Comparison of ENCODE assay signal across 24 cellular contexts in the genomic region with DNA sequence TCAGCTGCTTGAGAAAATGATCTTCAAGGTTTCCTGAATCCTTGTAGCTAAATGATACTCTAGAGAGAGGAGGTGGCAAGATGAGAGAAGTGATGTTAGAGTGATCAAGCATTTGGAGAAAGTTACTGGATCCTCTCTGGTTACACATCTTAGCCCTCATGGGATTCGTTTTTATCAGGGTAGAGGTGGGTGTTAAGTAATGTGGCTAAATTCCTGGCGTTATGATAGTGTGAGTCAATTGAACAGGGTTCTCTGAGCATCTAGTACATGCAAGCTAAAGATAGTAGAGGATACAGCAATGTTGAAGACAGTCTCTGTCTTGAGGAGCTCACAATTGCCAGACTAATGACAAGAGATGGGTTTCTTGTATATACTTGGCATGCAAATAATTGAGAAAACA.
"Had no signal": no experiment of that assay in that cellular context is flagged by ENCODE, and none has a peak within 500 bp of the region (broad histone marks: within the 10 kb centered on the region; RNA-seq: fewer than 3 reads in every experiment).

No MANE protein-coding gene starts in this region.

- H3K4me1 ChIP-seq: ascending aorta, esophagus muscularis mucosa, lower lobe of right lung, tibial artery had no signal

- H3K27me3 ChIP-seq: ascending aorta, cardiac muscle cell, esophagus muscularis mucosa, tibial artery had no signal

- H3K9me3 ChIP-seq: ascending aorta, esophagus muscularis mucosa, lower lobe of right lung, tibial artery had no signal

- DNase-seq: activated CD4-positive, alpha-beta T cell treated with anti-CD3 and anti-CD28 coated beads, Interleukin-2, amount 10 ng/mL, durations not matched to agents 7 days and 5 days; activated CD8-positive, alpha-beta memory T cell treated with anti-CD3 and anti-CD28 coated beads, Interleukin-2, amount 50 U/mL, for 48 hours; activated CD8-positive, alpha-beta T cell treated with anti-CD3 and anti-CD28 coated beads, Interleukin-2, amount 10 ng/mL, durations not matched to agents 7 days and 5 days; activated effector memory CD4-positive, alpha-beta T cell treated with Interleukin-2 at 50 U/mL for 16 hours; activated naive CD4-positive, alpha-beta T cell treated with anti-CD3 and anti-CD28 coated beads, Interleukin-2, amount 50 U/mL, for 16 hours; activated T-cell treated with anti-CD3 and anti-CD28 coated beads, Interleukin-2, amount 50 U/mL, for 48 hours; dermis blood vessel endothelial cell; effector memory CD4-positive, alpha-beta T cell; foreskin fibroblast; hypothalamus; lower lobe of right lung; nephron progenitor cell; nucleus accumbens; posterior cingulate gyrus; retina; stimulated activated CD4-positive, alpha-beta T cell treated with anti-CD3 and anti-CD28 coated beads, Interleukin-12 subunit alpha, Interleukin-12 subunit beta, amount 100 ng/mL, for 4 hours; stimulated activated CD4-positive, alpha-beta T cell treated with anti-CD3 and anti-CD28 coated beads, Interleukin-1b, Interleukin-23, amount 100 ng/mL, for 48 hours; stimulated activated CD8-positive, alpha-beta memory T cell treated with anti-CD3 and anti-CD28 coated beads, Interleukin-4, amount 100 ng/mL, for 48 hours; stimulated activated naive CD4-positive, alpha-beta T cell; tibial artery had no signal

- H3K36me3 ChIP-seq: ascending aorta, cardiac muscle cell, esophagus muscularis mucosa, lower lobe of right lung, tibial artery had no signal

- H3K4me3 ChIP-seq: ascending aorta, cardiac muscle cell, esophagus muscularis mucosa, lower lobe of right lung, tibial artery had no signal

- ATAC-seq: activated CD4-positive, CD25-positive, alpha-beta regulatory T cell treated with anti-CD3 and anti-CD28 coated beads, Interleukin-2, amount 50 U/mL, for 24 hours; activated CD8-positive, alpha-beta T cell treated with anti-CD3 and anti-CD28 coated beads, Interleukin-2, amount 10 ng/mL, durations not matched to agents 7 days and 5 days; lower lobe of right lung had no signal

- H3K27ac ChIP-seq: ascending aorta, cardiac muscle cell, esophagus muscularis mucosa, lower lobe of right lung, tibial artery had no signal
